Comparison of ENCODE assay signal across 1 cellular context in genomic region chr12:106863185-106863584, GRCh38.
TF ChIP-seq lines count a peak whose summit lies in the region.

No MANE protein-coding gene starts in this region.

TF ChIP-seq in SK-N-SH treated with all-trans-retinoic acid at 6 μM for 48 hours, 23 proteins besides CTCF, POLR2A, EP300 and RAD21 (continued from another document):
- TF ChIP-seq TSHZ2 (CRISPR knock-in tag; IDR thresholded peaks at IDR 0.05) (no peak), POU6F1 (CRISPR knock-in tag; IDR thresholded peaks at IDR 0.05; ENCODE audit: borderline replicate concordance, low read depth) (no peak), ZC3H10 (CRISPR knock-in tag; IDR thresholded peaks at IDR 0.05) (no peak), RARB (CRISPR knock-in tag; IDR thresholded peaks at IDR 0.05) (no peak), SNAI2 (CRISPR knock-in tag; IDR thresholded peaks at IDR 0.05) (no peak), CSDC2 (CRISPR knock-in tag; IDR thresholded peaks at IDR 0.05) (no peak)
